8 cellular contexts compared by ENCODE assay signal in the genomic region with DNA sequence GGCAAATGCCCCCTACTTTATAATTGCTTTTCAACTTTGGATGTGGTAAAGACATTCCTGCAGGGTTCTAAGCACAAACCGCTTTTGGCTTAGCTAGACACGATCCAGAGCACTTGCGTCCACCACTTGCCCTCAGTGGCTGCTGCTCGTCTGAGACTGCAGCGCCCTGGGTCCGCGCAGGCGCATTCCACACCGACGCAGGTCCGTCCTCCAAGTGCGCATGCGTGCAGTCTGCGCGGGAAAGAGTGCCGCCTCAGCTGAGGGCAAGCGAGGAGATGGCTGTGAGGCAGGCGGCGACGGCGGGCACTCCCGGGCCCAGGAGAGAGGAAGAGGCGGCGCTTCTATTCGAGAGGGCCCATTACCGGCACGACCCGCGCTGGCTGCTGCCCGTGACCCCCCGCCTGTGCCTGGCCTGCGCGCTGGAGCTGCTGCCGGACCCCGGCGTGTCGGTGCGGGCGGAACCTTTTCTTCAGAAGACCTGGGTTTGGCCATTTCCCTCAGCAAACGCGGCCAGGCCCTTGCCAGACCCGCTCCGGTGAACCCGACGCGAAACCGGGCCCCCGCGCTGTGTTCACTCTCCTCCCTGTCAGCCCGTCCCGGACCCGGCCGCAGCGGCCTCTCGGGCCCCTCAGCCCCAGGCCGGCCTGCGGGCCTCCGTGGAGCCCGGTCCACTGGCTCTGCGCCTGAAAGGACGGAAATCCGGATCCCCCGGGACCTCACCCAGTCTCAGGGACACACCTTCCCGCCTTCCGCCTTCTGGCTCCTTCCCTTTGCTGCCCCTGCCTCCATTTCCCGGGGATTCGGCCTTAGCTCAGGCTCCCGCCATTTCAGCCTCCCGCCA. TPM values are rescaled to one million over a fixed set of nuclear protein-coding genes. Genes with fewer than 3 reads are reported as not detected.
DNase-seq lines count a peak whose midpoint lies in the region; ATAC-seq and TF ChIP-seq lines count a peak whose summit lies in the region.

A gene with protein sequence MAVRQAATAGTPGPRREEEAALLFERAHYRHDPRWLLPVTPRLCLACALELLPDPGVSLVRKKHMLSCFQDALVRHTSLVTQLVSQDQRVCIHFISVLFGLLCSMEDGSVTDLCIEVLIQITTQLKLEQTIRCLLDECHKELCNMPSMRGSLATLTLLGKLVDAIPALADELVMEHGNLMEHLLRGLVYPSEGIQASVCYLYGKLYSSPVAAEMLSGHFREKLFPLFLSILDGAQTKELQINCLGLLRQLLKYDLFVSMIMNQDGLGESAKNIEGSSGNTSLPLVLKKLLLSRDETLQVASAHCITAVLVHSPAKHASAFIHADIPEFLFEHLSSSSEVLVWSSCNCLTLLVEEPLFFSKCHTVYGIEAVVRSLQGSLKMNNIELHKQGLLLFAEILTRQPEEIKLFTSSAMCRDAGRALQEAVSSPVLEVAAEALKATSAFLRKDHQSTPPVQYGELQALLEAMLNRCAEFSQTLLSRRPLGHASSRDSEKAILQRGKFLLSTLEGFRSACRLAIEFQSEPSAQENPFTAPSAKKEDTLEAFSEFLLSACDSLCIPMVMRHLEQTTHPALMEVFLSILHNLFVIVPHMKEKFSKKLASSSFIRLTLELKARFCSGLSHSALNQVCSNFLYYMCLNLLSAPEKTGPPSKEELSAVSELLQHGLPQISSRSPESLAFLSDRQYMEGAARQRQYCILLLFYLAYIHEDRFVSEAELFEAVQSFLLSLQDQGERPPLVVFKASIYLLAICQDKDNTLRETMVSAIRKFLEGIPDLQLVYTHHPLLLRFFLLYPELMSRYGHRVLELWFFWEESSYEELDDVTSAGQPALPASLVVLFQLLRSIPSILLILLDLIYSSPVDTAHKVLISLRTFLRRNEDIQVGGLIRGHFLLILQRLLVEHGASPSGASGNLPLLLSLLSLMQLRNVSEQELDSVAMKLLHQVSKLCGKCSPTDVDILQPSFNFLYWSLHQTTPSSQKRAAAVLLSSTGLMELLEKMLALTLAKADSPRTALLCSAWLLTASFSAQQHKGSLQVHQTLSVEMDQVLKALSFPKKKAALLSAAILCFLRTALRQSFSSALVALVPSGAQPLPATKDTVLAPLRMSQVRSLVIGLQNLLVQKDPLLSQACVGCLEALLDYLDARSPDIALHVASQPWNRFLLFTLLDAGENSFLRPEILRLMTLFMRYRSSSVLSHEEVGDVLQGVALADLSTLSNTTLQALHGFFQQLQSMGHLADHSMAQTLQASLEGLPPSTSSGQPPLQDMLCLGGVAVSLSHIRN (plus strand): TSS at position 240 of the 841 bp plus-strand sequence. CDS start 36 bp downstream, at position 276.

- no peak within 1 kb of the TSS for H3K4me2 ChIP-seq in mesenchymal stem cell (ENCODE audit: low read length, poor library complexity, severe bottlenecking)

- ATAC-seq in HG03457 (IDR thresholded peaks at IDR 0.05; ENCODE audit: unreplicated experiment) = no peak

- H3K4me1 Mint-ChIP-seq in activated CD4-positive, alpha-beta T cell treated with anti-CD3 and anti-CD28 coated beads, Interleukin-2, amount 10 ng/mL, durations not matched to agents 7 days and 5 days = peaks cover 16% of the 10 kb centered on the region

- H3K36me3 Mint-ChIP-seq in activated CD4-positive, alpha-beta T cell treated with anti-CD3 and anti-CD28 coated beads, Interleukin-2, amount 10 ng/mL, durations not matched to agents 7 days and 5 days (ENCODE audit: low read depth) = peaks cover 3% of the 10 kb centered on the region

- no peak within 1 kb of the TSS for H3K23ac ChIP-seq in mesenchymal stem cell (ENCODE audit: low read length in 2 of 2)

- H2BK120ac ChIP-seq in mesenchymal stem cell (ENCODE audit: low read depth, low read length) = no peak within 1 kb of the TSS

- H3K9ac ChIP-seq in colonic mucosa (ENCODE audit: low read depth in 2 of 2, low read length in 2 of 2) (no peak within 1 kb of the TSS), mesenchymal stem cell (ENCODE audit: low read length) (no peak within 1 kb of the TSS)

- no peak within 1 kb of the TSS for H3K27ac ChIP-seq in colonic mucosa
- no peak within 1 kb of the TSS for H3K27ac ChIP-seq in mesenchymal stem cell (ENCODE audit: low read length, poor library complexity, severe bottlenecking)

- peak within 1 kb of the TSS; percentile 4 for H3K4me3 Mint-ChIP-seq in activated CD4-positive, alpha-beta T cell treated with anti-CD3 and anti-CD28 coated beads, Interleukin-2, amount 10 ng/mL, durations not matched to agents 7 days and 5 days

- H3K36me3 ChIP-seq in colonic mucosa (no peaks in the 10 kb centered on the region), mesenchymal stem cell (ENCODE audit: control insufficient read depth in 1 of 2, insufficient read depth in 2 of 2, low read depth in 1 of 2, low read length in 2 of 2) (peaks cover 0 to 3% of the 10 kb centered on the region in 2 experiments)

- H3K27ac Mint-ChIP-seq in activated CD4-positive, alpha-beta T cell treated with anti-CD3 and anti-CD28 coated beads, Interleukin-2, amount 10 ng/mL, durations not matched to agents 7 days and 5 days = peak within 1 kb of the TSS; percentile 76

- H3K4me3 ChIP-seq in GM12864 (ENCODE audit: low read depth, low read length) (no peak within 1 kb of the TSS), colonic mucosa (no peak within 1 kb of the TSS), mesenchymal stem cell (ENCODE audit: insufficient read depth in 1 of 2, low read depth in 1 of 2, low read length in 2 of 2) (peak within 1 kb of the TSS in 1 of 2 experiments; percentile 60)

- H3K27me3 Mint-ChIP-seq in activated CD4-positive, alpha-beta T cell treated with anti-CD3 and anti-CD28 coated beads, Interleukin-2, amount 10 ng/mL, durations not matched to agents 7 days and 5 days = peaks cover 3% of the 10 kb centered on the region

- no peak within 1 kb of the TSS for H3K18ac ChIP-seq in mesenchymal stem cell (ENCODE audit: low read depth in 1 of 2, low read length in 2 of 2)

- H3K27me3 ChIP-seq in colonic mucosa (no peaks in the 10 kb centered on the region), mesenchymal stem cell (ENCODE audit: control insufficient read depth in 1 of 2, insufficient read depth in 1 of 2, low read length in 2 of 2) (no peaks in the 10 kb centered on the region)

- H2BK15ac ChIP-seq in mesenchymal stem cell (ENCODE audit: low read depth, poor library complexity, severe bottlenecking) = peak within 1 kb of the TSS; percentile 54

- no peaks in the 10 kb centered on the region for H3K9me3 ChIP-seq in colonic mucosa
- H3K9me3 ChIP-seq in mesenchymal stem cell (ENCODE audit: control insufficient read depth, low read length) = no peaks in the 10 kb centered on the region

- H2BK5ac ChIP-seq in mesenchymal stem cell (ENCODE audit: low read depth, low read length, poor library complexity, severe bottlenecking) = no peak within 1 kb of the TSS

- intact Hi-C loops in colonic mucosa (cut with DNase I) = loop anchor here (5.0 kb wide), 1 partner anchor 243 kb away; no protein-coding TSS in a partner anchor

- no peak within 1 kb of the TSS for H4K8ac ChIP-seq in mesenchymal stem cell (ENCODE audit: low read length)

- peak within 1 kb of the TSS; percentile 70 for H4K91ac ChIP-seq in mesenchymal stem cell (ENCODE audit: low read length)

- no peaks in the 10 kb centered on the region for H3K79me1 ChIP-seq in mesenchymal stem cell (replicated peaks; ENCODE audit: low read length, poor library complexity, severe bottlenecking)

- no peak within 1 kb of the TSS for H3K14ac ChIP-seq in mesenchymal stem cell (ENCODE audit: low read length in 2 of 2)

- H3K4ac ChIP-seq in mesenchymal stem cell (ENCODE audit: low read depth in 1 of 2, low read length in 2 of 2) = peak within 1 kb of the TSS in 1 of 2 experiments; percentile 27

- 95% methylated on average over 67 of the region's 69 CpGs for WGBS in mesenchymal stem cell

- no peak within 1 kb of the TSS for H2BK12ac ChIP-seq in mesenchymal stem cell (ENCODE audit: low read length in 2 of 2)

- POLR2A ChIA-PET in activated CD4-positive, alpha-beta T cell treated with anti-CD3 and anti-CD28 coated beads, Interleukin-2, amount 10 ng/mL, durations not matched to agents 7 days and 5 days (lab: Charles Lee) = interaction anchor here (1.7 kb wide), 1 partner anchor 82 kb away, joined by 6 read pairs; no protein-coding TSS in a partner anchor

- DNase-seq in GM12864 (ENCODE audit: low read depth) = peak; percentile 38
- peak; percentile 88 for DNase-seq in activated CD4-positive, alpha-beta T cell treated with anti-CD3 and anti-CD28 coated beads, Interleukin-2, amount 10 ng/mL, durations not matched to agents 7 days and 5 days
- DNase-seq in colonic mucosa = peak; percentile 87
- DNase-seq in mesenchymal stem cell = no peak
- peak; percentile 78 for DNase-seq in stimulated activated CD8-positive, alpha-beta memory T cell treated with anti-CD3 and anti-CD28 coated beads, Interleukin-15, amount 100 ng/mL, for 1 hour (ENCODE audit: low read depth)
- no peak for DNase-seq in H4 (ENCODE audit: low spot score)
- no peak for DNase-seq in SKM-1 (lab: John Stamatoyannopoulos, UW; ENCODE audit: unreplicated experiment)

- CTCF ChIA-PET in activated CD4-positive, alpha-beta T cell treated with anti-CD3 and anti-CD28 coated beads, Interleukin-2, amount 10 ng/mL, durations not matched to agents 7 days and 5 days (lab: Charles Lee) = interaction anchor here (0.6 to 3.9 kb wide), 7 partner anchors 12 to 1023 kb away, joined by 3 to 42 read pairs (median 4); partner anchors contain the start of genes CCDC134 and SNU13

- no peaks in the 10 kb centered on the region for H3K9me3 Mint-ChIP-seq in activated CD4-positive, alpha-beta T cell treated with anti-CD3 and anti-CD28 coated beads, Interleukin-2, amount 10 ng/mL, durations not matched to agents 7 days and 5 days

- no peak within 1 kb of the TSS for H2AK5ac ChIP-seq in mesenchymal stem cell (ENCODE audit: low read length, severe bottlenecking)

- TF ChIP-seq CTCF in GM12864 (IDR thresholded peaks at IDR 0.05; ENCODE audit: low read depth, low read length, missing control alignments) = no peak
- TF ChIP-seq CTCF in colonic mucosa (IDR thresholded peaks at IDR 0.05) = no peak

- H2AFZ ChIP-seq in mesenchymal stem cell (ENCODE audit: low read depth, low read length) = no peak within 1 kb of the TSS

- H3K4me1 ChIP-seq in colonic mucosa (peaks cover 7% of the 10 kb centered on the region), mesenchymal stem cell (ENCODE audit: control insufficient read depth, insufficient read depth, low read depth, low read length) (peaks cover 10% of the 10 kb centered on the region)

RNA-seq across cellular contexts. Expression of the gene that starts here (rescaled TPM):
- total RNA-seq in activated CD4-positive, alpha-beta T cell treated with anti-CD3 and anti-CD28 coated beads, Interleukin-2, amount 10 ng/mL, durations not matched to agents 7 days and 5 days = 10 to 100 TPM; 54.6 to 60.0 TPM
- 1 to 10 TPM; 1.8 to 1.9 TPM for total RNA-seq in colonic mucosa
- 0.50 TPM for polyA plus RNA-seq in mesenchymal stem cell (2013, experiment 1 of 2)
- polyA plus RNA-seq in mesenchymal stem cell (2013, experiment 2 of 2) = 0.27 TPM
- total RNA-seq in H4 (2014; rRNA removed; shearing (Covaris generic)) = not detected in 2 replicates

Comparison
In these comparisons a context has a peak if more than half of its experiments do, and no peak if none do; other contexts are left out.
1. RNA of the gene that starts here (total RNA-seq): 54.6 to 60.0 TPM in activated CD4-positive, alpha-beta T cell treated with anti-CD3 and anti-CD28 coated beads, Interleukin-2, amount 10 ng/mL, durations not matched to agents 7 days and 5 days; 1.8 to 1.9 TPM in colonic mucosa and not detected in H4; every median in the first group is over 10 times any median in the second.
2. DNase-seq: peak in GM12864 (single experiment), activated CD4-positive, alpha-beta T cell treated with anti-CD3 and anti-CD28 coated beads, Interleukin-2, amount 10 ng/mL, durations not matched to agents 7 days and 5 days (single experiment), colonic mucosa (single experiment) and stimulated activated CD8-positive, alpha-beta memory T cell treated with anti-CD3 and anti-CD28 coated beads, Interleukin-15, amount 100 ng/mL, for 1 hour (single experiment); none in mesenchymal stem cell (single experiment), H4 (single experiment) and SKM-1 (single experiment).